In the genomic region with DNA sequence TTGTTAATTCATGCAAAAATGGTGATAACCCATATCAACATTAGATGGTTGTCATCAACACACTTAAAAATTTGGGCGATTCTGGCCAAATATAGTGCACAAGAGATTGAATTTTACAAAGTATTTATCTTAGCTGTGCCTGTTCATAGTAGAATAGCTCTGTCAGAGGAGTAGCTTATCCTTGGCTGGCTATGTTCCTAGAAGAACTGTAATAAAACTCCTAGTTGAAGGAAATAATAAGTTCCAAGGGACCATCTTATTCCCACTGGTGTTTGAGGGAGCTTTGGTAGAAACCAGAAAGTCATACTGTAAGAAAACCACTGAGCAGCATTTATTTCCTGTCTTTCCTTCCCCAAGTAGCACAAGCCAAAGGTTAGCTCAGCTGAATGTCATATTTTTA, we compare ENCODE assay signal across 30 cellular contexts.
"Had no signal": no experiment of that assay in that cellular context is flagged by ENCODE, and none has a peak within 500 bp of the region (broad histone marks: within the 10 kb centered on the region; RNA-seq: fewer than 3 reads in every experiment).

No MANE protein-coding gene starts in this region.

- H3K9ac ChIP-seq: parathyroid adenoma had no signal

- DNase-seq: naive thymus-derived CD8-positive, alpha-beta T cell; nephron progenitor cell; nucleus accumbens; ovary; posterior cingulate gyrus; psoas muscle; right cardiac atrium; right lobe of liver; spleen; stimulated activated CD4-positive, alpha-beta T cell treated with anti-CD3 and anti-CD28 coated beads, Interleukin-12 subunit alpha, Interleukin-12 subunit beta, amount 100 ng/mL, for 4 hours; stimulated activated CD4-positive, alpha-beta T cell treated with anti-CD3 and anti-CD28 coated beads, Interleukin-1b, Interleukin-23, amount 100 ng/mL, for 48 hours; stimulated activated CD4-positive, alpha-beta T cell treated with anti-CD3 and anti-CD28 coated beads, Interleukin-4, amount 100 ng/mL, for 1 hour; stimulated activated CD4-positive, alpha-beta T cell treated with anti-CD3 and anti-CD28 coated beads, Interleukin-4, amount 100 ng/mL, for 4 hours; stimulated activated CD8-positive, alpha-beta memory T cell treated with anti-CD3 and anti-CD28 coated beads, Interleukin-4, amount 100 ng/mL, for 48 hours; stimulated activated naive CD4-positive, alpha-beta T cell; stimulated activated naive CD8-positive, alpha-beta T cell treated with anti-CD3 and anti-CD28 coated beads, Interleukin-15, amount 100 ng/mL, for 72 hours; stimulated activated naive CD8-positive, alpha-beta T cell treated with anti-CD3 and anti-CD28 coated beads, Interleukin-15, Interleukin-2, amounts not matched to agents 100 U/mL and 50 U/mL, for 24 hours; substantia nigra; testis; tibial artery; transverse colon; upper lobe of right lung; uterus had no signal

- H3K27ac ChIP-seq: neutrophil, ovary, parathyroid adenoma, psoas muscle, right lobe of liver, skin epidermis, spleen, suprapubic skin, testis, tibial artery, transverse colon, upper lobe of right lung, uterus had no signal

- H3K36me3 ChIP-seq: neutrophil, ovary, right lobe of liver, spleen, suprapubic skin, tibial artery, transverse colon, upper lobe of right lung, uterus had no signal

- H3K4me2 ChIP-seq: smooth muscle cell had no signal

- ATAC-seq: naive thymus-derived CD8-positive, alpha-beta T cell; natural killer cell treated with Interleukin-12 subunit alpha and Interleukin-12 subunit beta and Interleukin-15 and Interleukin-18, amount 100 ng/mL, for 72 hours; psoas muscle; right lobe of liver; stimulated activated memory B cell treated with anti-CD40 and anti-IgM and Interleukin-4, amounts not matched to agents 10 μg/mL and 1 μg/mL and 100 μg/mL, for 72 hours; stimulated activated naive CD8-positive, alpha-beta T cell treated with anti-CD3 and anti-CD28 coated beads, Interleukin-15, amount 100 ng/mL, for 72 hours; stimulated activated naive CD8-positive, alpha-beta T cell treated with anti-CD3 and anti-CD28 coated beads, Interleukin-15, Interleukin-2, amounts not matched to agents 100 U/mL and 50 U/mL, for 24 hours; upper lobe of right lung had no signal

- H3K4me3 ChIP-seq: ovary, psoas muscle, right lobe of liver, skin epidermis, smooth muscle cell, spleen, suprapubic skin, testis, tibial artery, transverse colon, upper lobe of right lung, uterus had no signal

- H3K27me3 ChIP-seq: neutrophil, ovary, right lobe of liver, spleen, suprapubic skin, testis, tibial artery, transverse colon, upper lobe of right lung, uterus had no signal

- H3K4me1 ChIP-seq: parathyroid adenoma, psoas muscle, right lobe of liver, spleen, suprapubic skin, testis, tibial artery, transverse colon, upper lobe of right lung, uterus had no signal

- H3K9me3 ChIP-seq: neutrophil, ovary, psoas muscle, right lobe of liver, testis, tibial artery, transverse colon, upper lobe of right lung, uterus had no signal
